In genomic region chr1:27366411-27367159, GRCh38 we compare ENCODE assay signal across 8 cellular contexts. TPM values are rescaled to one million over a fixed set of nuclear protein-coding genes. Genes with fewer than 3 reads are reported as not detected.
DNase-seq lines count a peak whose midpoint lies in the region; ATAC-seq and TF ChIP-seq lines count a peak whose summit lies in the region.

Gene MAP3K6 (minus strand): TSS chr1:27366961. CDS start chr1:27366597, 364 bp downstream.

- H3K27ac ChIP-seq in mesodermal cell (ENCODE audit: low read depth, low read length, severe bottlenecking) (peak within 1 kb of the TSS; percentile 92), stomach smooth muscle (ENCODE audit: low read length) (peak within 1 kb of the TSS; percentile 95)

- 0% methylated on average over 55 to 65 of the region's 67 CpGs for WGBS in mesodermal cell (ENCODE audit: insufficient coverage in 2 of 2), 2 experiments

- H3K36me3 ChIP-seq in mesodermal cell (ENCODE audit: control insufficient read depth, insufficient read depth, low read length): peaks cover 4% of the 10 kb centered on the region
- H3K36me3 ChIP-seq in stomach smooth muscle (ENCODE audit: control insufficient read depth in 2 of 2, insufficient read depth in 2 of 2, low read length in 2 of 2): peaks cover 9 to 22% of the 10 kb centered on the region in 2 donors

- DNase-seq in GDM1 (lab: John Stamatoyannopoulos, UW): peak; percentile 55
- peak; percentile 65 for DNase-seq in NCI-H446 treated with DMSO at 0.1 percent for 48 hours (lab: John Stamatoyannopoulos, UW)
- peak; percentile 71 for DNase-seq in activated CD8-positive, alpha-beta memory T cell treated with anti-CD3 and anti-CD28 coated beads for 24 hours
- no peak for DNase-seq in epithelial cell of proximal tubule (ENCODE audit: low read depth)
- DNase-seq in effector CD4-positive, alpha-beta T cell: no peak

- H3K9ac ChIP-seq in stomach smooth muscle (ENCODE audit: low read length in 2 of 2): peak within 1 kb of the TSS; percentile 89 to 99

- H3K4me1 ChIP-seq in mesodermal cell (ENCODE audit: control insufficient read depth, insufficient read depth, low read length, poor library complexity, severe bottlenecking) (peaks cover 15% of the 10 kb centered on the region), stomach smooth muscle (ENCODE audit: control insufficient read depth, insufficient read depth, low read length) (peaks cover 27% of the 10 kb centered on the region)

- ATAC-seq in HG03025 (IDR thresholded peaks at IDR 0.05; ENCODE audit: low FRiP score, unreplicated experiment): peak; percentile 41

- TF ChIP-seq CTCF in epithelial cell of proximal tubule (conservative IDR thresholded peaks at IDR 0.05; ENCODE audit: low read depth, low read length): peak; percentile 38

- no peaks in the 10 kb centered on the region for H3K27me3 ChIP-seq in stomach smooth muscle (ENCODE audit: control insufficient read depth in 1 of 2, insufficient read depth in 2 of 2, low read length in 2 of 2)

- H3K4me3 ChIP-seq in epithelial cell of proximal tubule (ENCODE audit: low read depth, low read length) (peak within 1 kb of the TSS; percentile 80), mesodermal cell (ENCODE audit: extremely low read depth, insufficient read depth, low read length, poor library complexity, severe bottlenecking) (peak within 1 kb of the TSS; percentile 67), stomach smooth muscle (ENCODE audit: low read length in 2 of 2) (peak within 1 kb of the TSS; percentile 80 to 84)

- H3K9me3 ChIP-seq in mesodermal cell (ENCODE audit: control insufficient read depth, low read length): no peaks in the 10 kb centered on the region
- no peaks in the 10 kb centered on the region for H3K9me3 ChIP-seq in stomach smooth muscle (ENCODE audit: control insufficient read depth in 2 of 2, low read length in 2 of 2)

RNA-seq across cellular contexts. Expression of gene MAP3K6, which starts in this region (rescaled TPM):
- total RNA-seq in epithelial cell of proximal tubule: 13.0 and 15.5 TPM in 2 replicates
- 26.4 TPM for polyA plus RNA-seq in mesodermal cell (2013, experiment 1 of 2)
- 19.3 TPM for polyA plus RNA-seq in mesodermal cell (2013, experiment 2 of 2)

Comparison
In these comparisons a context has a peak if more than half of its experiments do, and no peak if none do; other contexts are left out.
1. DNase-seq: peak in GDM1 (single experiment), NCI-H446 treated with DMSO at 0.1 percent for 48 hours (single experiment) and activated CD8-positive, alpha-beta memory T cell treated with anti-CD3 and anti-CD28 coated beads for 24 hours (single experiment); none in epithelial cell of proximal tubule (single experiment) and effector CD4-positive, alpha-beta T cell (single experiment).
2. Peak in every context shown above with its lines, with median percentiles within 50 percentile points of each other: H3K4me3 ChIP-seq.